ENCODE assay signal across 27 cellular contexts in the genomic region with DNA sequence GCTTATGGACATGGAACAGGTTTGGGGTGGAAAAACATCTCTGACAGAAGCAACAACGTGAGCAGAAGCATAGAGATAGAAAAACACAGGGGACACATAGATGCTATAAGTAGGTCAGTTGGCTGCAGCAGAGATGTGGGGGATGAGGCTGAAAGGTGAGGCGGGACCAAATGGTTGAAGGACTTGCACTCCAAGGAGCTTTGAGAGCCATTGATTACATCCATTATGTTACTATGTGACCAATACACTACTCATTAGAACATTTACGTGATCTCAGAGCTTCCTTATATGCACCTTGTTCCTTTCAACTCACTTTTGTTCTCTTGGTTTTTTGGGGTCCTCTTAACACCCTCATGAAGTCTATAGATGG.
"Had no signal": no experiment of that assay in that cellular context is flagged by ENCODE, and none has a peak within 500 bp of the region (broad histone marks: within the 10 kb centered on the region; RNA-seq: fewer than 3 reads in every experiment).

No MANE protein-coding gene starts in this region.

- H3K36me3 ChIP-seq: colonic mucosa, WERI-Rb-1 had no signal

- DNase-seq: activated B cell treated with CpG ODN at 0.5 μM for 24 hours; activated CD4-positive, alpha-beta T cell treated with anti-CD3 and anti-CD28 coated beads for 48 hours; activated CD4-positive, alpha-beta T cell treated with anti-CD3 and anti-CD28 coated beads, Interleukin-2, amount 50 U/mL, for 1 hour; activated CD4-positive, alpha-beta T cell treated with anti-CD3 and anti-CD28 coated beads, Interleukin-2, amount 50 U/mL, for 48 hours; activated CD8-positive, alpha-beta memory T cell treated with anti-CD3 and anti-CD28 coated beads for 24 hours; activated CD8-positive, alpha-beta T cell treated with anti-CD3 and anti-CD28 coated beads for 36 hours; activated effector memory CD4-positive, alpha-beta T cell treated with Interleukin-2 at 50 U/mL for 16 hours; activated gamma-delta T cell treated with Interleukin-2 at 50 U/mL for 16 hours; activated naive CD4-positive, alpha-beta T cell treated with anti-CD3 and anti-CD28 coated beads, Interleukin-2, amount 50 U/mL, for 16 hours; activated naive CD4-positive, alpha-beta T cell treated with Interleukin-2 at 50 U/mL for 16 hours; activated T-cell treated with anti-CD3 and anti-CD28 coated beads, Interleukin-2, amount 50 U/mL, for 4 hours; amniotic stem cell; body of pancreas; caudate nucleus; colonic mucosa; effector memory CD4-positive, alpha-beta T cell; endodermal cell; foreskin fibroblast; head of caudate nucleus; T-helper 1 cell; T-helper 17 cell; T1000; WERI-Rb-1 had no signal

- H3K27me3 ChIP-seq: body of pancreas, colonic mucosa had no signal

- FAIRE-seq: frontal cortex had no signal

- H3K4me3 ChIP-seq: body of pancreas, colonic mucosa had no signal

- H3K9me3 ChIP-seq: body of pancreas, colonic mucosa had no signal

- H3K27ac ChIP-seq: body of pancreas, colonic mucosa, WERI-Rb-1 had no signal

- ATAC-seq: activated CD4-positive, CD25-positive, alpha-beta regulatory T cell treated with anti-CD3 and anti-CD28 coated beads, Interleukin-2, amount 50 U/mL, for 24 hours; activated CD8-positive, alpha-beta T cell treated with anti-CD3 and anti-CD28 coated beads for 36 hours; activated T-cell treated with anti-CD3 and anti-CD28 coated beads, Interleukin-2, amount 50 U/mL, for 4 hours; activated T-helper 17 cell treated with anti-CD3 and anti-CD28 coated beads, Interleukin-2, amount 50 U/mL, for 72 hours; body of pancreas; esophagus mucosa; T-helper 17 cell had no signal

- H3K4me1 ChIP-seq: body of pancreas, colonic mucosa had no signal
